Comparison of ENCODE assay signal across 8 cellular contexts in the genomic region with DNA sequence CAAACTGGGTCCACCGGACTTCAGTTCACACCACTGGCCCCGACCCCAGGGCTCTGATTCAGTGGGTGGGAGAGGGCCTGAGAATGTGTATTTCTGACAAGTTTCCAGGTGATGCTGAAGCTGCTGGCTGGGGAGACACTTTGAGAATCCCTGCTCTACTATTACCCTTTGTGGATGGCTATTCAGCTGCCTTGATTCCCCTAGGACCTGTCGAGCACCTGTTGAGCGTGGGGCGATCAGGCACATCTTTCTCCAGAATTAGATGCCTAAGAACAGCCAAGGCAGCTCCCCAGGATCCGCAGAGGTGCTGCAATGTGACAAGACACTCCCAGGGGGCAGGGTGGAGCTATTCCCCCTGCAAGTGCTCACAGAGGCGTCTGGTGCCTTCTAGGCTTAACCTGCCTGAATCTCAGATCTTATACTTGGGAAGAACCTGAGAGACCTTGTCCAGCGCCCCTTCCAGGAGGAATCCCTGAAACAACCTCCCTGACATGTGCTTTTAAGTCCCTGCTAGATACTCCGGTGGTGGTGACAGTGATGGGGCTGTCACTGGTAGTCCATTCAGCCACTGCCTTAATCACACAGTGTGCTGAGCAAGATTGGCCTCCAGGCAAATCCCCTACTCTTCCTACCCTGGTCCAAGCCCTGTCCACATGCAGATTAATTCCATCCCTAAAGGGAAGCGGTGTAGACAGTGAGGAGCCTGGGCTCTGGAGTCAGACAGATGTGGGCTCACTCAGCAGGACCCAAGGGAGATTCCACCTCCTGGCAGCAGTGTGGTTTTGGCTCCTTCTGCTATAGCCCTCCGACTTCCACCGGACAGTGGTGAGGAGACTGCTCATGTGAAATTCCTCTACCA. TPM values are rescaled to one million over a fixed set of nuclear protein-coding genes. Genes with fewer than 3 reads are reported as not detected.
DNase-seq lines count a peak whose midpoint lies in the region; ATAC-seq and TF ChIP-seq lines count a peak whose summit lies in the region.

No MANE protein-coding gene starts in this region.

- TF ChIP-seq POLR2A in HCT116 (IDR thresholded peaks at IDR 0.05; ENCODE audit: borderline replicate concordance, extremely low read depth, insufficient read depth, insufficient read length), result no peak

- H3K9me2 ChIP-seq in HCT116 (ENCODE audit: insufficient read depth), result no peaks in the 10 kb centered on the region

- H3K36me3 Mint-ChIP-seq in Caco-2 (ENCODE audit: insufficient read depth, unreplicated experiment), result no peaks in the 10 kb centered on the region

- H3K79me2 ChIP-seq in HCT116 (ENCODE audit: insufficient read depth, low read length), result no peaks in the 10 kb centered on the region

- POLR2A ChIA-PET in Caco-2 (lab: Charles Lee) (no interaction called here), HCT116 (lab: Charles Lee) (interaction anchor here (1.1 kb wide), 1 partner anchor 56 kb away, joined by 4 read pairs; no protein-coding TSS in a partner anchor)

- H3K4me3 Mint-ChIP-seq in Caco-2 (ENCODE audit: unreplicated experiment), result no peak overlapping the region

- BruUV-seq in Caco-2 (replicated peaks; lab: Mats Ljungman, UMichigan) (no TSS peak), HCT116 (replicated peaks; lab: Mats Ljungman, UMichigan) (no TSS peak)

- no peak overlapping the region for H2AFZ ChIP-seq in HCT116 (ENCODE audit: low read depth, low read length, poor library complexity, severe bottlenecking)

- intact Hi-C loops in Caco-2 (cut with micrococcal nuclease; ENCODE audit: unreplicated experiment), result loop anchor here (1.0 kb wide), 3 partner anchors 34 to 225 kb away; no protein-coding TSS in a partner anchor
- intact Hi-C loops in HCT116 (cut with micrococcal nuclease), result loop anchor here (1.0 kb wide), 2 partner anchors 56 to 224 kb away; no protein-coding TSS in a partner anchor

- H4K20me1 ChIP-seq in HCT116 (ENCODE audit: insufficient read depth), result no peaks in the 10 kb centered on the region

- CTCF ChIA-PET in Caco-2 (lab: Charles Lee) (interaction anchor here (0.7 to 2.6 kb wide), 11 partner anchors 10 to 85 kb away, joined by 3 to 42 read pairs (median 4); no protein-coding TSS in a partner anchor), HCT116 (lab: Charles Lee) (interaction anchor here (0.7 to 1.5 kb wide), 8 partner anchors 10 to 225 kb away, joined by 3 to 30 read pairs (median 3); no protein-coding TSS in a partner anchor)

- H3K4me1 ChIP-seq in Caco-2 (no peaks in the 10 kb centered on the region), HCT116 (ENCODE audit: control insufficient read depth in 1 of 2, insufficient read depth in 2 of 2, low read length in 2 of 2) (no peaks in the 10 kb centered on the region)

- RAD21 ChIA-PET in HCT116 (lab: Charles Lee; ENCODE audit: low non-redundant PET in 1 of 2, low total read pairs in 2 of 2, uncharacterized antibody in 2 of 2, unreplicated experiment in 2 of 2), result interaction anchor here (0.8 to 1.1 kb wide), 4 partner anchors 39 to 225 kb away, joined by 3 to 13 read pairs (median 4); no protein-coding TSS in a partner anchor

- H3K27me3 Mint-ChIP-seq in Caco-2 (ENCODE audit: insufficient read depth, unreplicated experiment), result peaks cover 5% of the 10 kb centered on the region

- no peak overlapping the region for H3K27ac ChIP-seq in HCT116 (ENCODE audit: low read depth, low read length)

- no peaks in the 10 kb centered on the region for H3K9me3 ChIP-seq in Caco-2
- H3K9me3 ChIP-seq in HCT116 (ENCODE audit: control insufficient read depth in 1 of 2, insufficient read depth in 1 of 2, low read depth in 1 of 2, low read length in 2 of 2), result no peaks in the 10 kb centered on the region

- H3K9ac ChIP-seq in HCT116 (ENCODE audit: low read length), result no peak overlapping the region

- H3K9me3 Mint-ChIP-seq in Caco-2 (ENCODE audit: unreplicated experiment), result no peaks in the 10 kb centered on the region

- no peak overlapping the region for H3K4me3 ChIP-seq in Caco-2 (ENCODE audit: low read depth, low read length)
- no peak overlapping the region for H3K4me3 ChIP-seq in HCT116 (replicated peaks in 1 of 2; ENCODE audit: low read depth in 1 of 2, low read length in 2 of 2)

- H3K36me3 ChIP-seq in Caco-2 (ENCODE audit: control insufficient read depth, insufficient read depth, low read length) (no peaks in the 10 kb centered on the region), HCT116 (ENCODE audit: control insufficient read depth in 1 of 2, insufficient read depth in 2 of 2, low read length in 2 of 2) (no peaks in the 10 kb centered on the region)

- TF ChIP-seq RAD21 in HCT116 (IDR thresholded peaks at IDR 0.05; ENCODE audit: low read depth), result peak; percentile 77

- H3K27me3 ChIP-seq in Caco-2 (replicated peaks; ENCODE audit: control insufficient read depth, insufficient read depth, low read length) (no peaks in the 10 kb centered on the region; the same call in 1 of the 2 replicates), HCT116 (ENCODE audit: insufficient read depth, low read length) (peaks cover 18% of the 10 kb centered on the region; the same call in 1 of the 2 replicates)

- TF ChIP-seq CTCF in Caco-2 (IDR thresholded peaks at IDR 0.05; ENCODE audit: insufficient read depth in 1 of 2, low read depth in 1 of 2, low read length in 1 of 2, severe bottlenecking in 1 of 2, unreplicated experiment in 1 of 2), result peak; percentile 79 to 88
- TF ChIP-seq CTCF in HCT116 (IDR thresholded peaks at IDR 0.05 in 2 of 3, conservative IDR thresholded peaks at IDR 0.05 in 1 of 3; ENCODE audit: borderline replicate concordance in 1 of 3, insufficient read depth in 1 of 3, low read depth in 2 of 3, low read length in 2 of 3), result peak; percentile 69 to 75 (median 75)

- H3K27ac Mint-ChIP-seq in Caco-2 (ENCODE audit: unreplicated experiment), result no peak overlapping the region

- no peaks in the 10 kb centered on the region for H3K4me1 Mint-ChIP-seq in Caco-2 (ENCODE audit: low read depth, unreplicated experiment)

- DNase-seq in Caco-2 (peak; percentile 60 to 71), HCT116 (ENCODE audit: low read depth, low spot score) (peak; percentile 38), SHP77 (lab: John Stamatoyannopoulos, UW) (peak; percentile 23 to 41), iPS-NIHi11 (ENCODE audit: low spot score) (peak; percentile 83), DMS153 treated with DMSO at 0.1 percent for 48 hours (lab: John Stamatoyannopoulos, UW; ENCODE audit: unreplicated experiment) (no peak), medulla oblongata (ENCODE audit: extremely low spot score) (no peak)
- DNase-seq in activated naive CD4-positive, alpha-beta T cell treated with anti-CD3 and anti-CD28 coated beads, Interleukin-2, amount 50 U/mL, for 16 hours, result no peak

- H3K4me2 ChIP-seq in HCT116 (ENCODE audit: low read length), result no peak overlapping the region

- ATAC-seq in HCT116 (peak; percentile 96), GM18520 (IDR thresholded peaks at IDR 0.05; ENCODE audit: unreplicated experiment) (no peak)

TF ChIP-seq in HCT116, 20 proteins besides CTCF, POLR2A, EP300 and RAD21:
- TF ChIP-seq YY1 (IDR thresholded peaks at IDR 0.05; ENCODE audit: extremely low read depth, insufficient replicate concordance, low read depth, low read length) (no peak), CEBPB (IDR thresholded peaks at IDR 0.05; ENCODE audit: low read depth) (no peak), SIN3A (IDR thresholded peaks at IDR 0.05; ENCODE audit: low read depth) (no peak), EZH2phosphoT487 (IDR thresholded peaks at IDR 0.05; ENCODE audit: borderline replicate concordance) (no peak), FOSL1 (IDR thresholded peaks at IDR 0.05; ENCODE audit: low read depth) (no peak), ZFX (IDR thresholded peaks at IDR 0.05) (no peak), EZH2 (IDR thresholded peaks at IDR 0.05) (no peak)
- TF ChIP-seq, protein P1, sequence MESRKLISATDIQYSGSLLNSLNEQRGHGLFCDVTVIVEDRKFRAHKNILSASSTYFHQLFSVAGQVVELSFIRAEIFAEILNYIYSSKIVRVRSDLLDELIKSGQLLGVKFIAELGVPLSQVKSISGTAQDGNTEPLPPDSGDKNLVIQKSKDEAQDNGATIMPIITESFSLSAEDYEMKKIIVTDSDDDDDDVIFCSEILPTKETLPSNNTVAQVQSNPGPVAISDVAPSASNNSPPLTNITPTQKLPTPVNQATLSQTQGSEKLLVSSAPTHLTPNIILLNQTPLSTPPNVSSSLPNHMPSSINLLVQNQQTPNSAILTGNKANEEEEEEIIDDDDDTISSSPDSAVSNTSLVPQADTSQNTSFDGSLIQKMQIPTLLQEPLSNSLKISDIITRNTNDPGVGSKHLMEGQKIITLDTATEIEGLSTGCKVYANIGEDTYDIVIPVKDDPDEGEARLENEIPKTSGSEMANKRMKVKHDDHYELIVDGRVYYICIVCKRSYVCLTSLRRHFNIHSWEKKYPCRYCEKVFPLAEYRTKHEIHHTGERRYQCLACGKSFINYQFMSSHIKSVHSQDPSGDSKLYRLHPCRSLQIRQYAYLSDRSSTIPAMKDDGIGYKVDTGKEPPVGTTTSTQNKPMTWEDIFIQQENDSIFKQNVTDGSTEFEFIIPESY (IDR thresholded peaks at IDR 0.05; ENCODE audit: extremely low read depth, insufficient replicate concordance, low read length), result no peak

RNA-seq across cellular contexts. Expression of a gene that starts 43.4 kb away (rescaled TPM):
- 0.09 TPM in 2 replicates for total RNA-seq in Caco-2 (2022)
- total RNA-seq in HCT116 (2021; ENCODE audit: unreplicated experiment), result 0.10 TPM
- polyA plus RNA-seq in HCT116 (2012), result 0.09 and 0.10 TPM in 2 replicates

Comparison
In these comparisons a context has a peak if more than half of its experiments do, and no peak if none do; other contexts are left out.
1. DNase-seq: peak in Caco-2 (2 of 2), HCT116 (single experiment), SHP77 (2 of 2) and iPS-NIHi11 (single experiment); none in activated naive CD4-positive, alpha-beta T cell treated with anti-CD3 and anti-CD28 coated beads, Interleukin-2, amount 50 U/mL, for 16 hours (single experiment), DMS153 treated with DMSO at 0.1 percent for 48 hours (single experiment) and medulla oblongata (single experiment).